13 cellular contexts compared by ENCODE assay signal in genomic region chr11:65928667-65929066, GRCh38. TPM values are rescaled to one million over a fixed set of nuclear protein-coding genes. Genes with fewer than 3 reads are reported as not detected.
DNase-seq lines count a peak whose midpoint lies in the region; ATAC-seq, FAIRE-seq and TF ChIP-seq lines count a peak whose summit lies in the region.
"Had no signal": no experiment of that assay in that cellular context is flagged by ENCODE, and none has a peak within 500 bp of the region (broad histone marks: within the 10 kb centered on the region; RNA-seq: fewer than 3 reads in every experiment).

No MANE protein-coding gene starts in this region.

- H4K20me1 ChIP-seq in OCI-LY7 (ENCODE audit: insufficient read depth, low read length) = no peaks in the 10 kb centered on the region
- no peaks in the 10 kb centered on the region for H4K20me1 ChIP-seq in K562 (replicated peaks; ENCODE audit: control insufficient read depth, insufficient read depth, low read length)

- peak overlapping the region; percentile 53; the same call in 1 of the 2 replicates for H3K4me2 ChIP-seq in OCI-LY7 (ENCODE audit: low read length)
- H3K4me2 ChIP-seq in K562 (ENCODE audit: insufficient read depth, low read length) = peak overlapping the region; percentile 66

- H3K27me3 ChIP-seq in K562 (ENCODE audit: control insufficient read depth in 2 of 2, insufficient read depth in 2 of 2, low read length in 2 of 2) = no peaks in the 10 kb centered on the region

- H3K79me2 ChIP-seq in OCI-LY7 (ENCODE audit: insufficient read depth, low read depth, low read length) = no peaks in the 10 kb centered on the region
- H3K79me2 ChIP-seq in K562 (ENCODE audit: control insufficient read depth, insufficient read depth, low read length) = no peaks in the 10 kb centered on the region

- in situ Hi-C loops in K562 (cut with MboI) = no loop called here

- FAIRE-seq in K562 (lab: Jason Lieb, UNC) = no peak
- FAIRE-seq: frontal cortex, H54 had no signal

- H3K4me1 ChIP-seq in OCI-LY7 (ENCODE audit: insufficient read depth, low read length, poor library complexity, severe bottlenecking) = peaks cover 14% of the 10 kb centered on the region
- peaks cover 25 to 49% of the 10 kb centered on the region in 2 experiments; a peak in 4 of 5 replicates for H3K4me1 ChIP-seq in K562 (replicated peaks in 1 of 2; ENCODE audit: control insufficient read depth in 2 of 2, insufficient read depth in 2 of 2, low read length in 2 of 2)

- TF ChIP-seq EP300 in K562 (IDR thresholded peaks at IDR 0.05; ENCODE audit: low read length) = no peak

- H3K9me1 ChIP-seq in K562 (ENCODE audit: control insufficient read depth, insufficient read depth, low read length) = no peaks in the 10 kb centered on the region

- H3K9me2 ChIP-seq in OCI-LY7 (ENCODE audit: insufficient read depth, low read length) = no peaks in the 10 kb centered on the region

- WGBS in K562 (ENCODE audit: insufficient coverage, low coverage, missing lambda C conversion rate) = 5% methylated on average over 6 of the region's 6 CpGs

- peaks cover 6% of the 10 kb centered on the region for H3K36me3 Mint-ChIP-seq in activated naive CD4-positive, alpha-beta T cell treated with anti-CD3 and anti-CD28 coated beads, Interleukin-2, amount 10 ng/mL, durations not matched to agents 7 days and 5 days
- H3K36me3 Mint-ChIP-seq in stimulated activated memory B cell treated with anti-CD40 and anti-IgM and Interleukin-4, amounts not matched to agents 10 μg/mL and 1 μg/mL and 100 μg/mL, for 72 hours = peaks cover 6% of the 10 kb centered on the region
- H3K36me3 Mint-ChIP-seq: mesothelial cell of epicardium had no signal

- peaks cover 56% of the 10 kb centered on the region for H3K4me1 Mint-ChIP-seq in activated naive CD4-positive, alpha-beta T cell treated with anti-CD3 and anti-CD28 coated beads, Interleukin-2, amount 10 ng/mL, durations not matched to agents 7 days and 5 days
- peaks cover 25% of the 10 kb centered on the region for H3K4me1 Mint-ChIP-seq in stimulated activated memory B cell treated with anti-CD40 and anti-IgM and Interleukin-4, amounts not matched to agents 10 μg/mL and 1 μg/mL and 100 μg/mL, for 72 hours
- H3K4me1 Mint-ChIP-seq: mesothelial cell of epicardium had no signal

- TF ChIP-seq POLR2A in K562 (conservative IDR thresholded peaks at IDR 0.05) = no peak

- H3K27ac Mint-ChIP-seq in activated naive CD4-positive, alpha-beta T cell treated with anti-CD3 and anti-CD28 coated beads, Interleukin-2, amount 10 ng/mL, durations not matched to agents 7 days and 5 days = peak overlapping the region; percentile 98
- peak overlapping the region; percentile 96 for H3K27ac Mint-ChIP-seq in stimulated activated memory B cell treated with anti-CD40 and anti-IgM and Interleukin-4, amounts not matched to agents 10 μg/mL and 1 μg/mL and 100 μg/mL, for 72 hours
- H3K27ac Mint-ChIP-seq: mesothelial cell of epicardium had no signal

- CTCF ChIA-PET in activated naive CD4-positive, alpha-beta T cell treated with anti-CD3 and anti-CD28 coated beads, Interleukin-2, amount 10 ng/mL, durations not matched to agents 7 days and 5 days (lab: Charles Lee) = interaction anchor here (0.7 to 2.6 kb wide), 4 partner anchors 11 to 43 kb away, joined by 3 to 10 read pairs (median 6); partner anchors contain the start of genes CCDC85B and FIBP
- CTCF ChIA-PET in OCI-LY7 (lab: Charles Lee; ENCODE audit: unreplicated experiment) (no interaction called here), K562 (lab: Yijun Ruan, JAX; ENCODE audit: low intra/inter-chr PET ratio) (no interaction called here)

- TF ChIP-seq CTCF in OCI-LY7 (conservative IDR thresholded peaks at IDR 0.05; ENCODE audit: low read length) (no peak), K562 (IDR thresholded peaks at IDR 0.05 in 2 of 3, conservative IDR thresholded peaks at IDR 0.05 in 1 of 3; ENCODE audit: insufficient read depth in 2 of 3, low read depth in 1 of 3, low read length in 3 of 3) (no peak)

- POLR2A ChIA-PET in OCI-LY7 (lab: Charles Lee) (interaction anchor here (0.6 kb wide), 1 partner anchor 44 kb away, joined by 3 read pairs; no protein-coding TSS in a partner anchor), K562 (lab: Yijun Ruan, JAX) (interaction anchor here (0.6 to 1.8 kb wide), 6 partner anchors 9 to 78 kb away, joined by 3 to 6 read pairs (median 3); partner anchors contain the start of gene CCDC85B)

- intact Hi-C loops in OCI-LY7 (cut with micrococcal nuclease; ENCODE audit: unreplicated experiment) (no loop called here), K562 (cut with micrococcal nuclease) (no loop called here)

- H2AFZ ChIP-seq in OCI-LY7 (ENCODE audit: low read length) (peak overlapping the region; percentile 64; the same call in 1 of the 2 replicates), K562 (ENCODE audit: low read depth, low read length) (peak overlapping the region; percentile 85)

- no peaks in the 10 kb centered on the region for H3K9me3 ChIP-seq in OCI-LY7 (ENCODE audit: low read length)
- H3K9me3 ChIP-seq in K562 (replicated peaks; ENCODE audit: control insufficient read depth, insufficient read depth, low read depth, low read length) = no peaks in the 10 kb centered on the region

- H3K36me3 ChIP-seq in OCI-LY7 (ENCODE audit: insufficient read depth, low read length) (no peaks in the 10 kb centered on the region), K562 (ENCODE audit: control insufficient read depth, insufficient read depth, low read length) (no peaks in the 10 kb centered on the region)

- H3K27me3 Mint-ChIP-seq in activated naive CD4-positive, alpha-beta T cell treated with anti-CD3 and anti-CD28 coated beads, Interleukin-2, amount 10 ng/mL, durations not matched to agents 7 days and 5 days = no peaks in the 10 kb centered on the region
- no peaks in the 10 kb centered on the region for H3K27me3 Mint-ChIP-seq in stimulated activated memory B cell treated with anti-CD40 and anti-IgM and Interleukin-4, amounts not matched to agents 10 μg/mL and 1 μg/mL and 100 μg/mL, for 72 hours

- ATAC-seq in K562 = peak; percentile 65
- no peak for ATAC-seq in stimulated activated memory B cell treated with anti-CD40 and anti-IgM and Interleukin-4, amounts not matched to agents 10 μg/mL and 1 μg/mL and 100 μg/mL, for 72 hours
- ATAC-seq in HG03432 (IDR thresholded peaks at IDR 0.05; ENCODE audit: unreplicated experiment) = no peak

- no peak for DNase-seq in activated naive CD4-positive, alpha-beta T cell treated with anti-CD3 and anti-CD28 coated beads, Interleukin-2, amount 10 ng/mL, durations not matched to agents 7 days and 5 days
- no peak for DNase-seq in activated naive CD4-positive, alpha-beta T cell treated with anti-CD3 and anti-CD28 coated beads, Interleukin-2, amount 50 U/mL, for 16 hours
- DNase-seq in OCI-LY7 (ENCODE audit: low spot score) = peak; percentile 16
- DNase-seq in K562 (ENCODE audit: extremely low read depth in 1 of 4, low spot score in 3 of 4) = peak; percentile 17 to 52 (median 38)
- no peak for DNase-seq in DMS53 treated with DMSO at 0.1 percent for 48 hours (lab: John Stamatoyannopoulos, UW; ENCODE audit: unreplicated experiment)
- no peak for DNase-seq in NK-92 (lab: John Stamatoyannopoulos, UW; ENCODE audit: unreplicated experiment)

- peak overlapping the region; percentile 32 to 44; a peak in 3 of 4 replicates for H3K9ac ChIP-seq in K562 (ENCODE audit: insufficient read depth in 1 of 2, low read depth in 2 of 2, low read length in 2 of 2)

- no peaks in the 10 kb centered on the region for H3K9me3 Mint-ChIP-seq in activated naive CD4-positive, alpha-beta T cell treated with anti-CD3 and anti-CD28 coated beads, Interleukin-2, amount 10 ng/mL, durations not matched to agents 7 days and 5 days
- no peaks in the 10 kb centered on the region for H3K9me3 Mint-ChIP-seq in stimulated activated memory B cell treated with anti-CD40 and anti-IgM and Interleukin-4, amounts not matched to agents 10 μg/mL and 1 μg/mL and 100 μg/mL, for 72 hours
- H3K9me3 Mint-ChIP-seq: mesothelial cell of epicardium had no signal

- H3K4me3 ChIP-seq in OCI-LY7 (ENCODE audit: low read depth, low read length, poor library complexity, severe bottlenecking) = no peak overlapping the region
- H3K4me3 ChIP-seq in K562 = no peak overlapping the region; the same call in 1 of the 2 replicates

- peak overlapping the region; percentile 65 for H3K4me3 Mint-ChIP-seq in activated naive CD4-positive, alpha-beta T cell treated with anti-CD3 and anti-CD28 coated beads, Interleukin-2, amount 10 ng/mL, durations not matched to agents 7 days and 5 days
- peak overlapping the region; percentile 76 for H3K4me3 Mint-ChIP-seq in stimulated activated memory B cell treated with anti-CD40 and anti-IgM and Interleukin-4, amounts not matched to agents 10 μg/mL and 1 μg/mL and 100 μg/mL, for 72 hours
- H3K4me3 Mint-ChIP-seq: mesothelial cell of epicardium had no signal

- no TSS peak for BruUV-seq in OCI-LY7 (replicated peaks; lab: Mats Ljungman, UMichigan)
- BruUV-seq in K562 (replicated peaks; lab: Mats Ljungman, UMichigan) = no TSS peak

- H3K27ac ChIP-seq in OCI-LY7 (ENCODE audit: low read depth, low read length, poor library complexity, severe bottlenecking) (no peak overlapping the region), K562 (ENCODE audit: extremely low read depth, low read depth, low read length) (peak overlapping the region; percentile 47)

- TF ChIP-seq RAD21 in K562 (CRISPR knock-in tag; conservative IDR thresholded peaks at IDR 0.05 in 1 of 2, IDR thresholded peaks at IDR 0.05 in 1 of 2) = no peak

RNA-seq across cellular contexts. Expression of gene DRAP1, which starts 9.4 kb away (rescaled TPM):
- 93.2 and 110 TPM in 2 replicates for total RNA-seq in OCI-LY7 (2014; rRNA removed; shearing (Covaris generic))
- total RNA-seq in OCI-LY7 (2022) = 68.2 and 81.2 TPM in 2 replicates
- 7.1 and 14.3 TPM in 2 replicates for total RNA-seq in K562 (2011; cell fraction: chromatin; rRNA removed; ENCODE audit: low replicate concordance)
- total RNA-seq in K562 (2011; cell fraction: nucleolus; rRNA removed) = 10.8 and 17.7 TPM in 2 replicates
- 6.3 and 10.6 TPM in 2 replicates for total RNA-seq in K562 (2011; cell fraction: nucleoplasm; rRNA removed)
- 189 and 200 TPM in 2 replicates for total RNA-seq in K562 (2014; rRNA removed)
- 25.2 and 30.3 TPM in 2 replicates for total RNA-seq in K562 (2014; rRNA removed; fragmentation: Illumina TruSeq; extraction: Trizol)
- total RNA-seq in K562 (2015; rRNA removed; fragmentation: Illumina TruSeq; extraction: Trizol) = 124 and 127 TPM in 2 replicates
- total RNA-seq in K562 (2021) = 92.2 and 92.9 TPM in 2 replicates
- 32.6 and 40.4 TPM in 2 replicates for polyA plus RNA-seq in K562 (2011; rRNA removed)
- polyA plus RNA-seq in K562 (2011; cell fraction: cytosol; rRNA removed) = 58.8 and 72.4 TPM in 2 replicates
- 44.8 and 52.7 TPM in 2 replicates for polyA plus RNA-seq in K562 (2011; cell fraction: nucleus; rRNA removed)
- polyA plus RNA-seq in K562 (2012) = 130 and 155 TPM in 2 replicates
- 108 and 122 TPM in 2 replicates for polyA plus RNA-seq in K562 (2014; fragmentation: Illumina TruSeq; extraction: Trizol)
- polyA plus RNA-seq in K562 (2014; fragmentation: Nextera tagmentation; extraction: Ambion mirVana) = 10 to 100 TPM in 1 of 2 experiments, 1 to 10 TPM in 1; 9.6 to 14.3 TPM
- polyA plus RNA-seq in K562 (2014; rRNA removed) = 167 and 169 TPM in 2 replicates
- polyA minus RNA-seq in K562 (2011; rRNA and poly(A)+ RNA removed) = 5.1 and 10.2 TPM in 2 replicates
- 21.1 and 26.8 TPM in 2 replicates for polyA minus RNA-seq in K562 (2011; cell fraction: cytosol; rRNA and poly(A)+ RNA removed)
- polyA minus RNA-seq in K562 (2011; cell fraction: nucleus; rRNA and poly(A)+ RNA removed) = 6.7 and 7.8 TPM in 2 replicates

RNA-seq across cellular contexts. Expression of gene C11orf68, which starts 9.8 kb away (rescaled TPM):
- total RNA-seq in OCI-LY7 (2014; rRNA removed; shearing (Covaris generic)) = 10.7 and 11.7 TPM in 2 replicates
- total RNA-seq in OCI-LY7 (2022) (26.2 and 28.1 TPM in 2 replicates), K562 (2014; rRNA removed) (6.6 and 11.1 TPM in 2 replicates), K562 (2014; rRNA removed; fragmentation: Illumina TruSeq; extraction: Trizol) (7.2 and 10.6 TPM in 2 replicates), K562 (2015; rRNA removed; fragmentation: Illumina TruSeq; extraction: Trizol) (12.8 and 14.3 TPM in 2 replicates), K562 (2021) (34.5 and 35.9 TPM in 2 replicates)
- 10.7 and 38.4 TPM in 2 replicates for total RNA-seq in K562 (2011; cell fraction: chromatin; rRNA removed; ENCODE audit: low replicate concordance)
- 35.5 and 41.9 TPM in 2 replicates for total RNA-seq in K562 (2011; cell fraction: nucleolus; rRNA removed)
- total RNA-seq in K562 (2011; cell fraction: nucleoplasm; rRNA removed) = 27.5 and 27.9 TPM in 2 replicates
- polyA plus RNA-seq in K562 (2011; rRNA removed) (18.9 and 34.0 TPM in 2 replicates), K562 (2014; fragmentation: Illumina TruSeq; extraction: Trizol) (31.7 and 40.6 TPM in 2 replicates), K562 (2014; fragmentation: Nextera tagmentation; extraction: Ambion mirVana) (1 to 10 TPM; 3.6 to 4.6 TPM), K562 (2014; rRNA removed) (26.6 and 31.3 TPM in 2 replicates)
- polyA plus RNA-seq in K562 (2011; cell fraction: cytosol; rRNA removed) = 54.6 and 96.4 TPM in 2 replicates
- polyA plus RNA-seq in K562 (2011; cell fraction: nucleus; rRNA removed) = 44.1 and 53.6 TPM in 2 replicates
- polyA plus RNA-seq in K562 (2012) = 26.5 and 54.0 TPM in 2 replicates
- polyA minus RNA-seq in K562 (2011; rRNA and poly(A)+ RNA removed) = 9.8 and 12.4 TPM in 2 replicates
- polyA minus RNA-seq in K562 (2011; cell fraction: cytosol; rRNA and poly(A)+ RNA removed) = 20.2 and 22.9 TPM in 2 replicates
- polyA minus RNA-seq in K562 (2011; cell fraction: nucleus; rRNA and poly(A)+ RNA removed) = 18.7 and 26.1 TPM in 2 replicates

RNA-seq across cellular contexts. Expression of gene TSGA10IP, which starts 16.6 kb away (rescaled TPM):
- not detected in 2 replicates for total RNA-seq in OCI-LY7 (2014; rRNA removed; shearing (Covaris generic))
- not detected in 2 replicates for total RNA-seq in OCI-LY7 (2022)
- total RNA-seq in K562 (2011; cell fraction: chromatin; rRNA removed; ENCODE audit: low replicate concordance) = not detected in 2 replicates
- not detected in 2 replicates for total RNA-seq in K562 (2011; cell fraction: nucleolus; rRNA removed)
- total RNA-seq in K562 (2011; cell fraction: nucleoplasm; rRNA removed) = not detected in 2 replicates
- not detected in 2 replicates for total RNA-seq in K562 (2014; rRNA removed)
- total RNA-seq in K562 (2014; rRNA removed; fragmentation: Illumina TruSeq; extraction: Trizol) = not detected in 2 replicates
- not detected in 2 replicates for total RNA-seq in K562 (2015; rRNA removed; fragmentation: Illumina TruSeq; extraction: Trizol)
- not detected in 2 replicates for total RNA-seq in K562 (2021)
- not detected in 2 replicates for polyA plus RNA-seq in K562 (2011; rRNA removed)
- polyA plus RNA-seq in K562 (2011; cell fraction: cytosol; rRNA removed) = not detected in 2 replicates
- not detected in 2 replicates for polyA plus RNA-seq in K562 (2011; cell fraction: nucleus; rRNA removed)
- polyA plus RNA-seq in K562 (2012) = not detected in 2 replicates
- not detected in 2 replicates for polyA plus RNA-seq in K562 (2014; fragmentation: Illumina TruSeq; extraction: Trizol)
- not detected for polyA plus RNA-seq in K562 (2014; fragmentation: Nextera tagmentation; extraction: Ambion mirVana)
- polyA plus RNA-seq in K562 (2014; rRNA removed) = not detected in 2 replicates
- not detected in 2 replicates for polyA minus RNA-seq in K562 (2011; rRNA and poly(A)+ RNA removed)
- not detected in 2 replicates for polyA minus RNA-seq in K562 (2011; cell fraction: cytosol; rRNA and poly(A)+ RNA removed)
- polyA minus RNA-seq in K562 (2011; cell fraction: nucleus; rRNA and poly(A)+ RNA removed) = not detected in 2 replicates
- total RNA-seq: frontal cortex, HT-29, mesothelial cell of epicardium, posterior vena cava had no signal

RNA-seq across cellular contexts. Expression of gene FOSL1, which starts 28.5 kb away (rescaled TPM):
- 0.88 TPM in 1 of 2 replicates, not detected in the other for total RNA-seq in OCI-LY7 (2014; rRNA removed; shearing (Covaris generic))
- total RNA-seq in OCI-LY7 (2022) (0.52 TPM in 1 of 2 replicates, not detected in the other), K562 (2014; rRNA removed) (18.6 and 21.3 TPM in 2 replicates), K562 (2014; rRNA removed; fragmentation: Illumina TruSeq; extraction: Trizol) (4.6 and 6.2 TPM in 2 replicates), K562 (2015; rRNA removed; fragmentation: Illumina TruSeq; extraction: Trizol) (10.0 and 12.4 TPM in 2 replicates), K562 (2021) (26.1 and 28.7 TPM in 2 replicates)
- total RNA-seq in K562 (2011; cell fraction: chromatin; rRNA removed; ENCODE audit: low replicate concordance) = 27.7 and 48.1 TPM in 2 replicates
- total RNA-seq in K562 (2011; cell fraction: nucleolus; rRNA removed) = 22.8 and 24.7 TPM in 2 replicates
- 23.9 and 41.4 TPM in 2 replicates for total RNA-seq in K562 (2011; cell fraction: nucleoplasm; rRNA removed)
- polyA plus RNA-seq in K562 (2011; rRNA removed) (5.3 and 9.0 TPM in 2 replicates), K562 (2014; fragmentation: Illumina TruSeq; extraction: Trizol) (26.9 and 39.6 TPM in 2 replicates), K562 (2014; fragmentation: Nextera tagmentation; extraction: Ambion mirVana) (1 to 10 TPM; 3.5 to 4.2 TPM), K562 (2014; rRNA removed) (16.3 and 16.9 TPM in 2 replicates)
- polyA plus RNA-seq in K562 (2011; cell fraction: cytosol; rRNA removed) = 7.6 and 12.9 TPM in 2 replicates
- 10.1 and 26.6 TPM in 2 replicates for polyA plus RNA-seq in K562 (2011; cell fraction: nucleus; rRNA removed)
- 24.9 and 29.1 TPM in 2 replicates for polyA plus RNA-seq in K562 (2012)
- 4.3 and 5.1 TPM in 2 replicates for polyA minus RNA-seq in K562 (2011; rRNA and poly(A)+ RNA removed)
- 7.8 and 8.3 TPM in 2 replicates for polyA minus RNA-seq in K562 (2011; cell fraction: cytosol; rRNA and poly(A)+ RNA removed)
- 6.1 and 10.8 TPM in 2 replicates for polyA minus RNA-seq in K562 (2011; cell fraction: nucleus; rRNA and poly(A)+ RNA removed)
- total RNA-seq: frontal cortex had no signal

RNA-seq across cellular contexts. Expression of gene SART1, which starts 32.9 kb away (rescaled TPM):
- 50.4 and 93.8 TPM in 2 replicates for total RNA-seq in OCI-LY7 (2014; rRNA removed; shearing (Covaris generic))
- 55.5 and 57.8 TPM in 2 replicates for total RNA-seq in OCI-LY7 (2022)
- 29.6 and 50.6 TPM in 2 replicates for total RNA-seq in K562 (2011; cell fraction: chromatin; rRNA removed; ENCODE audit: low replicate concordance)
- 27.0 and 28.2 TPM in 2 replicates for total RNA-seq in K562 (2011; cell fraction: nucleolus; rRNA removed)
- total RNA-seq in K562 (2011; cell fraction: nucleoplasm; rRNA removed) = 29.2 and 31.1 TPM in 2 replicates
- 84.1 and 124 TPM in 2 replicates for total RNA-seq in K562 (2014; rRNA removed)
- 11.4 and 17.0 TPM in 2 replicates for total RNA-seq in K562 (2014; rRNA removed; fragmentation: Illumina TruSeq; extraction: Trizol)
- 31.7 and 32.0 TPM in 2 replicates for total RNA-seq in K562 (2015; rRNA removed; fragmentation: Illumina TruSeq; extraction: Trizol)
- total RNA-seq in K562 (2021) = 47.1 and 54.9 TPM in 2 replicates
- polyA plus RNA-seq in K562 (2011; rRNA removed) = 8.4 and 13.6 TPM in 2 replicates
- polyA plus RNA-seq in K562 (2011; cell fraction: cytosol; rRNA removed) = 9.7 and 11.8 TPM in 2 replicates
- polyA plus RNA-seq in K562 (2011; cell fraction: nucleus; rRNA removed) = 26.3 and 43.0 TPM in 2 replicates
- polyA plus RNA-seq in K562 (2012) = 46.2 and 56.2 TPM in 2 replicates
- 31.7 and 45.0 TPM in 2 replicates for polyA plus RNA-seq in K562 (2014; fragmentation: Illumina TruSeq; extraction: Trizol)
- 1 to 10 TPM; 4.8 to 7.2 TPM for polyA plus RNA-seq in K562 (2014; fragmentation: Nextera tagmentation; extraction: Ambion mirVana)
- 50.5 and 57.6 TPM in 2 replicates for polyA plus RNA-seq in K562 (2014; rRNA removed)
- 6.3 and 8.6 TPM in 2 replicates for polyA minus RNA-seq in K562 (2011; rRNA and poly(A)+ RNA removed)
- 20.6 and 24.6 TPM in 2 replicates for polyA minus RNA-seq in K562 (2011; cell fraction: cytosol; rRNA and poly(A)+ RNA removed)
- polyA minus RNA-seq in K562 (2011; cell fraction: nucleus; rRNA and poly(A)+ RNA removed) = 7.9 and 14.9 TPM in 2 replicates

Comparison
In these comparisons a context has a peak if more than half of its experiments do, and no peak if none do; other contexts are left out.
1. DNase-seq: peak in OCI-LY7 (single experiment) and K562 (4 of 4); none in activated naive CD4-positive, alpha-beta T cell treated with anti-CD3 and anti-CD28 coated beads, Interleukin-2, amount 10 ng/mL, durations not matched to agents 7 days and 5 days (single experiment), activated naive CD4-positive, alpha-beta T cell treated with anti-CD3 and anti-CD28 coated beads, Interleukin-2, amount 50 U/mL, for 16 hours (single experiment), DMS53 treated with DMSO at 0.1 percent for 48 hours (single experiment) and NK-92 (single experiment).